12 cellular contexts compared by ENCODE assay signal in the genomic region with DNA sequence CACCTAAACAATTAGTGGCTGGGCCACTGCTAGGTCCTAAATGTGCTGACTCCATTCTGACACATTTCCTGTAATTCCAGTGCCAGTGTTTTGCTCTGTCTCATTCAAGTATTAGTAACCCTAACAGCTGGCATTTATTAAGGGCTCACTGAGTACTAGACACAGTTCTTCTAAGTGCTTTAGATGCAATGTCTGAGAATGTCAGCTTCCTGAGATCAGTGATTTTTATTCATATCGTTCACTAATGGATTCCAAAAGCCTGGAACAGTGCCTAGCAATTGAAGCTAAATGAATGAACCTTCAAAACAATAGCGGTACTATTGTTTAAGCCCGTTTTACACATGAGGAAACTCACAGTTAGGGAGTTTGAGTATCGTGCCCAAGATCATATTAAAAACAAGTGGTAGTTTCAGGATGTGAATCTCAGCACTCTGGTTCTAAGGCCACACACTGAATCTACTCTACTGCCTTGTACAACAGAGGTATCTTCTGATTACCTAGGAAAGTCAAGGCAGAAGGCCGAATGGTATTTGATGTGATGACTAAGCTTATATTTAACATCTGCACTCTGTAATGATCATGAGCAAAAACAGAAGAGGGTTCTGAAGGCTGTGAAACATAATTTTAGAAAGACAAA.
A peak's percentile ranks its signal among the peaks of the same experiment; 100 is the strongest.
DNase-seq lines count a peak whose midpoint lies in the region; ATAC-seq and TF ChIP-seq lines count a peak whose summit lies in the region.
"Had no signal": no experiment of that assay in that cellular context is flagged by ENCODE, and none has a peak within 500 bp of the region (broad histone marks: within the 10 kb centered on the region; RNA-seq: fewer than 3 reads in every experiment).

No MANE protein-coding gene starts in this region.

- H3K9ac ChIP-seq in SK-N-SH: peak overlapping the region; percentile 49; the same call in 1 of the 2 replicates
- peak overlapping the region; percentile 62 for H3K9ac ChIP-seq in skeletal muscle satellite cell (ENCODE audit: low read depth, low read length)

- H3K79me2 ChIP-seq in SK-N-SH (ENCODE audit: insufficient read depth): no peaks in the 10 kb centered on the region; the same call in 1 of the 2 replicates

- H3K36me3 ChIP-seq in SK-N-SH (replicated peaks in 1 of 2; ENCODE audit: control insufficient read depth in 1 of 2, insufficient read depth in 2 of 2, low read length in 1 of 2): peaks cover 0 to 8% of the 10 kb centered on the region in 2 experiments
- no peaks in the 10 kb centered on the region for H3K36me3 ChIP-seq in gastroesophageal sphincter
- no peaks in the 10 kb centered on the region for H3K36me3 ChIP-seq in skeletal muscle satellite cell (ENCODE audit: insufficient read depth, low read length)
- H3K36me3 ChIP-seq: neutrophil had no signal

- no peaks in the 10 kb centered on the region for H3K9me2 ChIP-seq in SK-N-SH

- peak; percentile 14; the same call in 1 of the 2 replicates for TF ChIP-seq RAD21 in SK-N-SH (IDR thresholded peaks at IDR 0.05; ENCODE audit: low read length)

- CTCF ChIA-PET in SK-N-SH (lab: Yijun Ruan, JAX): interaction anchor here (0.8 kb wide), 1 partner anchor 23 kb away, joined by 3 read pairs; no protein-coding TSS in a partner anchor

- TF ChIP-seq CTCF in SK-N-SH (IDR thresholded peaks at IDR 0.05): no peak
- no peak for TF ChIP-seq CTCF in gastroesophageal sphincter (IDR thresholded peaks at IDR 0.05)

- ATAC-seq in gastroesophageal sphincter: peak; percentile 84
- no peak for ATAC-seq in GM21825 (IDR thresholded peaks at IDR 0.05; ENCODE audit: unreplicated experiment)
- no peak for ATAC-seq in HG03139 (IDR thresholded peaks at IDR 0.05; ENCODE audit: unreplicated experiment)
- ATAC-seq: GM12878 had no signal

- DNase-seq in H4 (ENCODE audit: low spot score) (peak; percentile 49), SK-N-SH (peak; percentile 49), Kasumi-1 (lab: John Stamatoyannopoulos, UW) (no peak), NOMO-1 treated with dmso at 0.1 percent for 144 hours (lab: John Stamatoyannopoulos, UW; ENCODE audit: unreplicated experiment) (no peak)
- DNase-seq: NCI-H1436 treated with DMSO at 0.1 percent for 48 hours; stimulated activated naive CD4-positive, alpha-beta T cell treated with Interleukin-2 at 50 U/mL for 16 hours had no signal

- H3K4me3 ChIP-seq in SK-N-SH (ENCODE audit: low read depth in 2 of 2, low read length in 1 of 2) (peak overlapping the region; percentile 25 to 51; a peak in 3 of 4 replicates), gastroesophageal sphincter (no peak overlapping the region), skeletal muscle satellite cell (ENCODE audit: low read length) (peak overlapping the region; percentile 60)
- H3K4me3 ChIP-seq: GM12878 had no signal

- H3K9me3 ChIP-seq in SK-N-SH (no peaks in the 10 kb centered on the region), gastroesophageal sphincter (no peaks in the 10 kb centered on the region), skeletal muscle satellite cell (replicated peaks; ENCODE audit: low read length) (no peaks in the 10 kb centered on the region)
- H3K9me3 ChIP-seq: neutrophil had no signal

- no peak for TF ChIP-seq POLR2A in gastroesophageal sphincter (IDR thresholded peaks at IDR 0.05)

- H3K4me1 ChIP-seq in SK-N-SH (ENCODE audit: control insufficient read depth in 1 of 2, insufficient read depth in 2 of 2, low read depth in 1 of 2, low read length in 1 of 2) (peaks cover 10 to 19% of the 10 kb centered on the region in 2 experiments; a peak in 2 of 4 replicates), gastroesophageal sphincter (peaks cover 0 to 17% (median 0%) of the 10 kb centered on the region in 3 donors), skeletal muscle satellite cell (ENCODE audit: control insufficient read depth, insufficient read depth, low read length) (peaks cover 31% of the 10 kb centered on the region)

- peaks cover 32% of the 10 kb centered on the region for H3F3A ChIP-seq in SK-N-SH (replicated peaks; ENCODE audit: insufficient read depth)

- H3K27me3 ChIP-seq in SK-N-SH (ENCODE audit: insufficient read depth) (no peaks in the 10 kb centered on the region), gastroesophageal sphincter (no peaks in the 10 kb centered on the region), skeletal muscle satellite cell (ENCODE audit: control insufficient read depth, insufficient read depth, low read length) (no peaks in the 10 kb centered on the region)
- H3K27me3 ChIP-seq: neutrophil had no signal

- WGBS in SK-N-SH (ENCODE audit: low lambda C conversion rate): 13% methylated on average over 5 of the region's 5 CpGs
- 24 to 52% methylated on average over 5 of the region's 5 CpGs for WGBS in gastroesophageal sphincter (ENCODE audit: low coverage in 1 of 2), 2 donors

- H3K27ac ChIP-seq in SK-N-SH (ENCODE audit: low read depth in 2 of 2, low read length in 1 of 2) (peak overlapping the region; percentile 95 to 96), gastroesophageal sphincter (peak overlapping the region in 1 of 4 donors; percentile 39)
- H3K27ac ChIP-seq: neutrophil had no signal

- H3K4me2 ChIP-seq in SK-N-SH (peak overlapping the region; percentile 42), skeletal muscle satellite cell (ENCODE audit: low read length) (peak overlapping the region; percentile 80)

- H4K20me1 ChIP-seq in SK-N-SH (ENCODE audit: insufficient read depth): no peaks in the 10 kb centered on the region

- POLR2A ChIA-PET in SK-N-SH (lab: Yijun Ruan, JAX): no interaction called here

- H2AFZ ChIP-seq in SK-N-SH (ENCODE audit: low read depth): no peak overlapping the region; the same call in 1 of the 2 replicates

- TF ChIP-seq EP300 in SK-N-SH (IDR thresholded peaks at IDR 0.05; ENCODE audit: borderline replicate concordance in 1 of 2, low read depth in 1 of 2, low read length in 1 of 2) (peak; percentile 67 to 91), gastroesophageal sphincter (IDR thresholded peaks at IDR 0.05) (no peak)

TF ChIP-seq in SK-N-SH, 30 proteins besides CTCF, POLR2A, EP300 and RAD21 (continues in another document):
- TF ChIP-seq, protein P1, sequence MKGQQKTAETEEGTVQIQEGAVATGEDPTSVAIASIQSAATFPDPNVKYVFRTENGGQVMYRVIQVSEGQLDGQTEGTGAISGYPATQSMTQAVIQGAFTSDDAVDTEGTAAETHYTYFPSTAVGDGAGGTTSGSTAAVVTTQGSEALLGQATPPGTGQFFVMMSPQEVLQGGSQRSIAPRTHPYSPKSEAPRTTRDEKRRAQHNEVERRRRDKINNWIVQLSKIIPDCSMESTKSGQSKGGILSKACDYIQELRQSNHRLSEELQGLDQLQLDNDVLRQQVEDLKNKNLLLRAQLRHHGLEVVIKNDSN (IDR thresholded peaks at IDR 0.05; ENCODE audit: borderline replicate concordance, low read depth): no peak
- TF ChIP-seq TAF1 (IDR thresholded peaks at IDR 0.05; ENCODE audit: borderline replicate concordance, low read depth, low read length) (peak; percentile 42; the same call in 1 of the 2 replicates), MEF2A (IDR thresholded peaks at IDR 0.05; ENCODE audit: borderline replicate concordance, low read depth) (no peak), TEAD4 (IDR thresholded peaks at IDR 0.05; ENCODE audit: borderline replicate concordance, insufficient read depth) (peak; percentile 86), MXI1 (IDR thresholded peaks at IDR 0.05; ENCODE audit: low read depth, low read length) (no peak), NFIC (IDR thresholded peaks at IDR 0.05; ENCODE audit: borderline replicate concordance) (peak; percentile 59; the same call in 1 of the 2 replicates), YY1 (IDR thresholded peaks at IDR 0.05; ENCODE audit: low read depth) (0 out of 2 replicates have a peak, but pooled peaks have one; percentile 14), TCF12 (IDR thresholded peaks at IDR 0.05) (peak; percentile 98), ELF1 (IDR thresholded peaks at IDR 0.05) (peak; percentile 45; the same call in 1 of the 2 replicates), JUND (IDR thresholded peaks at IDR 0.05) (peak; percentile 85), SMC3 (IDR thresholded peaks at IDR 0.05; ENCODE audit: low read depth, low read length) (no peak), CHD2 (IDR thresholded peaks at IDR 0.05; ENCODE audit: low read length, partially characterized antibody) (peak; percentile 66)
- TF ChIP-seq, protein P2, sequence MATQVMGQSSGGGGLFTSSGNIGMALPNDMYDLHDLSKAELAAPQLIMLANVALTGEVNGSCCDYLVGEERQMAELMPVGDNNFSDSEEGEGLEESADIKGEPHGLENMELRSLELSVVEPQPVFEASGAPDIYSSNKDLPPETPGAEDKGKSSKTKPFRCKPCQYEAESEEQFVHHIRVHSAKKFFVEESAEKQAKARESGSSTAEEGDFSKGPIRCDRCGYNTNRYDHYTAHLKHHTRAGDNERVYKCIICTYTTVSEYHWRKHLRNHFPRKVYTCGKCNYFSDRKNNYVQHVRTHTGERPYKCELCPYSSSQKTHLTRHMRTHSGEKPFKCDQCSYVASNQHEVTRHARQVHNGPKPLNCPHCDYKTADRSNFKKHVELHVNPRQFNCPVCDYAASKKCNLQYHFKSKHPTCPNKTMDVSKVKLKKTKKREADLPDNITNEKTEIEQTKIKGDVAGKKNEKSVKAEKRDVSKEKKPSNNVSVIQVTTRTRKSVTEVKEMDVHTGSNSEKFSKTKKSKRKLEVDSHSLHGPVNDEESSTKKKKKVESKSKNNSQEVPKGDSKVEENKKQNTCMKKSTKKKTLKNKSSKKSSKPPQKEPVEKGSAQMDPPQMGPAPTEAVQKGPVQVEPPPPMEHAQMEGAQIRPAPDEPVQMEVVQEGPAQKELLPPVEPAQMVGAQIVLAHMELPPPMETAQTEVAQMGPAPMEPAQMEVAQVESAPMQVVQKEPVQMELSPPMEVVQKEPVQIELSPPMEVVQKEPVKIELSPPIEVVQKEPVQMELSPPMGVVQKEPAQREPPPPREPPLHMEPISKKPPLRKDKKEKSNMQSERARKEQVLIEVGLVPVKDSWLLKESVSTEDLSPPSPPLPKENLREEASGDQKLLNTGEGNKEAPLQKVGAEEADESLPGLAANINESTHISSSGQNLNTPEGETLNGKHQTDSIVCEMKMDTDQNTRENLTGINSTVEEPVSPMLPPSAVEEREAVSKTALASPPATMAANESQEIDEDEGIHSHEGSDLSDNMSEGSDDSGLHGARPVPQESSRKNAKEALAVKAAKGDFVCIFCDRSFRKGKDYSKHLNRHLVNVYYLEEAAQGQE (IDR thresholded peaks at IDR 0.05; ENCODE audit: low read depth, low read length): no peak
- TF ChIP-seq, protein P3, sequence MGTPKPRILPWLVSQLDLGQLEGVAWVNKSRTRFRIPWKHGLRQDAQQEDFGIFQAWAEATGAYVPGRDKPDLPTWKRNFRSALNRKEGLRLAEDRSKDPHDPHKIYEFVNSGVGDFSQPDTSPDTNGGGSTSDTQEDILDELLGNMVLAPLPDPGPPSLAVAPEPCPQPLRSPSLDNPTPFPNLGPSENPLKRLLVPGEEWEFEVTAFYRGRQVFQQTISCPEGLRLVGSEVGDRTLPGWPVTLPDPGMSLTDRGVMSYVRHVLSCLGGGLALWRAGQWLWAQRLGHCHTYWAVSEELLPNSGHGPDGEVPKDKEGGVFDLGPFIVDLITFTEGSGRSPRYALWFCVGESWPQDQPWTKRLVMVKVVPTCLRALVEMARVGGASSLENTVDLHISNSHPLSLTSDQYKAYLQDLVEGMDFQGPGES (IDR thresholded peaks at IDR 0.05; ENCODE audit: low read depth, low read length): no peak

Comparison
In these comparisons a context has a peak if more than half of its experiments do, and no peak if none do; other contexts are left out.
1. DNase-seq: peak in H4 (single experiment) and SK-N-SH (single experiment); none in Kasumi-1 (0 of 2) and NOMO-1 treated with dmso at 0.1 percent for 144 hours (single experiment).
2. H3K4me3 ChIP-seq: peak in SK-N-SH (2 of 2) and skeletal muscle satellite cell (single experiment); none in gastroesophageal sphincter (0 of 2).